1 cellular context compared by ENCODE assay signal in genomic region chr20:46709055-46709458, GRCh38.
TF ChIP-seq lines count a peak whose summit lies in the region.

No MANE protein-coding gene starts in this region.

TF ChIP-seq in HepG2, 621 proteins besides CTCF, POLR2A, EP300 and RAD21 (continued from another document and continues in another):
- TF ChIP-seq, protein P1, sequence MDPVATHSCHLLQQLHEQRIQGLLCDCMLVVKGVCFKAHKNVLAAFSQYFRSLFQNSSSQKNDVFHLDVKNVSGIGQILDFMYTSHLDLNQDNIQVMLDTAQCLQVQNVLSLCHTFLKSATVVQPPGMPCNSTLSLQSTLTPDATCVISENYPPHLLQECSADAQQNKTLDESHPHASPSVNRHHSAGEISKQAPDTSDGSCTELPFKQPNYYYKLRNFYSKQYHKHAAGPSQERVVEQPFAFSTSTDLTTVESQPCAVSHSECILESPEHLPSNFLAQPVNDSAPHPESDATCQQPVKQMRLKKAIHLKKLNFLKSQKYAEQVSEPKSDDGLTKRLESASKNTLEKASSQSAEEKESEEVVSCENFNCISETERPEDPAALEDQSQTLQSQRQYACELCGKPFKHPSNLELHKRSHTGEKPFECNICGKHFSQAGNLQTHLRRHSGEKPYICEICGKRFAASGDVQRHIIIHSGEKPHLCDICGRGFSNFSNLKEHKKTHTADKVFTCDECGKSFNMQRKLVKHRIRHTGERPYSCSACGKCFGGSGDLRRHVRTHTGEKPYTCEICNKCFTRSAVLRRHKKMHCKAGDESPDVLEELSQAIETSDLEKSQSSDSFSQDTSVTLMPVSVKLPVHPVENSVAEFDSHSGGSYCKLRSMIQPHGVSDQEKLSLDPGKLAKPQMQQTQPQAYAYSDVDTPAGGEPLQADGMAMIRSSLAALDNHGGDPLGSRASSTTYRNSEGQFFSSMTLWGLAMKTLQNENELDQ (CRISPR knock-in tag; IDR thresholded peaks at IDR 0.05; ENCODE audit: borderline replicate concordance) = no peak
- TF ChIP-seq ZNF331 (CRISPR knock-in tag; IDR thresholded peaks at IDR 0.05) (no peak), ZNF383 (CRISPR knock-in tag; IDR thresholded peaks at IDR 0.05; ENCODE audit: borderline replicate concordance) (no peak), BRD4 (CRISPR knock-in tag; IDR thresholded peaks at IDR 0.05) (no peak), ZNF550 (CRISPR knock-in tag; IDR thresholded peaks at IDR 0.05; ENCODE audit: borderline replicate concordance) (0 out of 2 replicates have a peak, but pooled peaks have one; percentile 25), ZBTB20 (CRISPR knock-in tag; IDR thresholded peaks at IDR 0.05; ENCODE audit: borderline replicate concordance, low read depth) (no peak), EED (CRISPR knock-in tag; IDR thresholded peaks at IDR 0.05) (no peak), KAT2B (IDR thresholded peaks at IDR 0.05; ENCODE audit: borderline replicate concordance, low read depth, low read length) (no peak), ETV5 (CRISPR knock-in tag; IDR thresholded peaks at IDR 0.05; ENCODE audit: borderline replicate concordance) (no peak), SALL2 (CRISPR knock-in tag; IDR thresholded peaks at IDR 0.05) (no peak), ZNF235 (CRISPR knock-in tag; IDR thresholded peaks at IDR 0.05; ENCODE audit: borderline replicate concordance) (no peak), ZNF562 (CRISPR knock-in tag; IDR thresholded peaks at IDR 0.05; ENCODE audit: borderline replicate concordance) (no peak), MYPOP (CRISPR knock-in tag; IDR thresholded peaks at IDR 0.05) (no peak), ZNF282 (IDR thresholded peaks at IDR 0.05; ENCODE audit: partially characterized antibody) (no peak), PTBP1 (IDR thresholded peaks at IDR 0.05; ENCODE audit: low read depth, low read length, poor library complexity, severe bottlenecking) (no peak), HMG20B (CRISPR knock-in tag; conservative IDR thresholded peaks at IDR 0.05) (no peak), ZNF33B (CRISPR knock-in tag; IDR thresholded peaks at IDR 0.05) (no peak), ZNF512 (CRISPR knock-in tag; IDR thresholded peaks at IDR 0.05) (no peak), KAT7 (CRISPR knock-in tag; IDR thresholded peaks at IDR 0.05; ENCODE audit: borderline replicate concordance) (no peak), WIZ (CRISPR knock-in tag; IDR thresholded peaks at IDR 0.05) (no peak), ZNF761 (CRISPR knock-in tag; conservative IDR thresholded peaks at IDR 0.05) (no peak; the same call in 1 of the 2 replicates), ZNF747 (CRISPR knock-in tag; IDR thresholded peaks at IDR 0.05; ENCODE audit: borderline replicate concordance) (no peak), SMAD3 (CRISPR knock-in tag; IDR thresholded peaks at IDR 0.05) (no peak), ZBTB7A (CRISPR knock-in tag; IDR thresholded peaks at IDR 0.05) (no peak), DNMT3B (CRISPR knock-in tag; conservative IDR thresholded peaks at IDR 0.05) (no peak), ZBTB4 (CRISPR knock-in tag; IDR thresholded peaks at IDR 0.05; ENCODE audit: borderline replicate concordance) (peak; percentile 45; the same call in 1 of the 2 replicates), MIXL1 (CRISPR knock-in tag; IDR thresholded peaks at IDR 0.05) (no peak), ZNF713 (CRISPR knock-in tag; IDR thresholded peaks at IDR 0.05) (0 out of 2 replicates have a peak, but pooled peaks have one; percentile 36), BHLHE40 (IDR thresholded peaks at IDR 0.05; ENCODE audit: low read length) (no peak), NR2F1 (CRISPR knock-in tag; IDR thresholded peaks at IDR 0.05) (no peak), CAMTA2 (CRISPR knock-in tag; IDR thresholded peaks at IDR 0.05; ENCODE audit: borderline replicate concordance) (no peak)
- TF ChIP-seq, protein P2, sequence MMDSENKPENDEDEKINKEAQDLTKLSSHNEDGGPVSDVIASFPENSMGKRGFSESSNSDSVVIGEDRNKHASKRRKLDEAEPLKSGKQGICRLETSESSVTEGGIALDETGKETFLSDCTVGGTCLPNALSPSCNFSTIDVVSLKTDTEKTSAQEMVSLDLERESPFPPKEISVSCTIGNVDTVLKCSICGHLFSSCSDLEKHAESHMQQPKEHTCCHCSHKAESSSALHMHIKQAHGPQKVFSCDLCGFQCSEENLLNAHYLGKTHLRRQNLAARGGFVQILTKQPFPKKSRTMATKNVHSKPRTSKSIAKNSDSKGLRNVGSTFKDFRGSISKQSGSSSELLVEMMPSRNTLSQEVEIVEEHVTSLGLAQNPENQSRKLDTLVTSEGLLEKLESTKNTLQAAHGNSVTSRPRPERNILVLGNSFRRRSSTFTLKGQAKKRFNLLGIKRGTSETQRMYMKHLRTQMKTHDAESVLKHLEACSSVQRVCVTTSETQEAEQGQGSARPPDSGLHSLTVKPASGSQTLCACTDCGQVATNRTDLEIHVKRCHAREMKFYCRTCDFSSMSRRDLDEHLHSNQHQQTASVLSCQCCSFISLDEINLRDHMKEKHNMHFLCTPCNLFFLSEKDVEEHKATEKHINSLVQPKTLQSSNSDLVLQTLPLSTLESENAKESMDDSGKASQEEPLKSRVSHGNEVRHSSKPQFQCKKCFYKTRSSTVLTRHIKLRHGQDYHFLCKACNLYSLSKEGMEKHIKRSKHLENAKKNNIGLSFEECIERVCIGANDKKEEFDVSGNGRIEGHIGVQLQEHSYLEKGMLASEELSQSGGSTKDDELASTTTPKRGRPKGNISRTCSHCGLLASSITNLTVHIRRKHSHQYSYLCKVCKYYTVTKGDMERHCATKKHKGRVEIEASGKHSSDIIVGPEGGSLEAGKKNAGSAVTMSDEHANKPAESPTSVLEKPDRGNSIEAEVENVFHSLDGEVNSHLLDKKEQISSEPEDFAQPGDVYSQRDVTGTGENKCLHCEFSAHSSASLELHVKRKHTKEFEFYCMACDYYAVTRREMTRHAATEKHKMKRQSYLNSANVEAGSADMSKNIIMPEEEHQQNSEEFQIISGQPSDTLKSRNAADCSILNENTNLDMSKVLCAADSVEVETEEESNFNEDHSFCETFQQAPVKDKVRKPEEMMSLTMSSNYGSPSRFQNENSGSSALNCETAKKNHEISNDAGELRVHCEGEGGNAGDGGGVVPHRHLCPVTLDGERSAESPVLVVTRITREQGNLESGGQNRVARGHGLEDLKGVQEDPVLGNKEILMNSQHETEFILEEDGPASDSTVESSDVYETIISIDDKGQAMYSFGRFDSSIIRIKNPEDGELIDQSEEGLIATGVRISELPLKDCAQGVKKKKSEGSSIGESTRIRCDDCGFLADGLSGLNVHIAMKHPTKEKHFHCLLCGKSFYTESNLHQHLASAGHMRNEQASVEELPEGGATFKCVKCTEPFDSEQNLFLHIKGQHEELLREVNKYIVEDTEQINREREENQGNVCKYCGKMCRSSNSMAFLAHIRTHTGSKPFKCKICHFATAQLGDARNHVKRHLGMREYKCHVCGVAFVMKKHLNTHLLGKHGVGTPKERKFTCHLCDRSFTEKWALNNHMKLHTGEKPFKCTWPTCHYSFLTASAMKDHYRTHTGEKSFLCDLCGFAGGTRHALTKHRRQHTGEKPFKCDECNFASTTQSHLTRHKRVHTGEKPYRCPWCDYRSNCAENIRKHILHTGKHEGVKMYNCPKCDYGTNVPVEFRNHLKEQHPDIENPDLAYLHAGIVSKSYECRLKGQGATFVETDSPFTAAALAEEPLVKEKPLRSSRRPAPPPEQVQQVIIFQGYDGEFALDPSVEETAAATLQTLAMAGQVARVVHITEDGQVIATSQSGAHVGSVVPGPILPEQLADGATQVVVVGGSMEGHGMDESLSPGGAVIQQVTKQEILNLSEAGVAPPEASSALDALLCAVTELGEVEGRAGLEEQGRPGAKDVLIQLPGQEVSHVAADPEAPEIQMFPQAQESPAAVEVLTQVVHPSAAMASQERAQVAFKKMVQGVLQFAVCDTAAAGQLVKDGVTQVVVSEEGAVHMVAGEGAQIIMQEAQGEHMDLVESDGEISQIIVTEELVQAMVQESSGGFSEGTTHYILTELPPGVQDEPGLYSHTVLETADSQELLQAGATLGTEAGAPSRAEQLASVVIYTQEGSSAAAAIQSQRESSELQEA (CRISPR knock-in tag; IDR thresholded peaks at IDR 0.05; ENCODE audit: not compliant biosample characterization) = no peak
- TF ChIP-seq, protein P3, sequence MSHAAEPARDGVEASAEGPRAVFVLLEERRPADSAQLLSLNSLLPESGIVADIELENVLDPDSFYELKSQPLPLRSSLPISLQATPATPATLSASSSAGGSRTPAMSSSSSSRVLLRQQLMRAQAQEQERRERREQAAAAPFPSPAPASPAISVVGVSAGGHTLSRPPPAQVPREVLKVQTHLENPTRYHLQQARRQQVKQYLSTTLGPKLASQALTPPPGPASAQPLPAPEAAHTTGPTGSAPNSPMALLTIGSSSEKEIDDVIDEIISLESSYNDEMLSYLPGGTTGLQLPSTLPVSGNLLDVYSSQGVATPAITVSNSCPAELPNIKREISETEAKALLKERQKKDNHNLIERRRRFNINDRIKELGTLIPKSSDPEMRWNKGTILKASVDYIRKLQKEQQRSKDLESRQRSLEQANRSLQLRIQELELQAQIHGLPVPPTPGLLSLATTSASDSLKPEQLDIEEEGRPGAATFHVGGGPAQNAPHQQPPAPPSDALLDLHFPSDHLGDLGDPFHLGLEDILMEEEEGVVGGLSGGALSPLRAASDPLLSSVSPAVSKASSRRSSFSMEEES (CRISPR knock-in tag; IDR thresholded peaks at IDR 0.05) = no peak
- TF ChIP-seq, protein P4, sequence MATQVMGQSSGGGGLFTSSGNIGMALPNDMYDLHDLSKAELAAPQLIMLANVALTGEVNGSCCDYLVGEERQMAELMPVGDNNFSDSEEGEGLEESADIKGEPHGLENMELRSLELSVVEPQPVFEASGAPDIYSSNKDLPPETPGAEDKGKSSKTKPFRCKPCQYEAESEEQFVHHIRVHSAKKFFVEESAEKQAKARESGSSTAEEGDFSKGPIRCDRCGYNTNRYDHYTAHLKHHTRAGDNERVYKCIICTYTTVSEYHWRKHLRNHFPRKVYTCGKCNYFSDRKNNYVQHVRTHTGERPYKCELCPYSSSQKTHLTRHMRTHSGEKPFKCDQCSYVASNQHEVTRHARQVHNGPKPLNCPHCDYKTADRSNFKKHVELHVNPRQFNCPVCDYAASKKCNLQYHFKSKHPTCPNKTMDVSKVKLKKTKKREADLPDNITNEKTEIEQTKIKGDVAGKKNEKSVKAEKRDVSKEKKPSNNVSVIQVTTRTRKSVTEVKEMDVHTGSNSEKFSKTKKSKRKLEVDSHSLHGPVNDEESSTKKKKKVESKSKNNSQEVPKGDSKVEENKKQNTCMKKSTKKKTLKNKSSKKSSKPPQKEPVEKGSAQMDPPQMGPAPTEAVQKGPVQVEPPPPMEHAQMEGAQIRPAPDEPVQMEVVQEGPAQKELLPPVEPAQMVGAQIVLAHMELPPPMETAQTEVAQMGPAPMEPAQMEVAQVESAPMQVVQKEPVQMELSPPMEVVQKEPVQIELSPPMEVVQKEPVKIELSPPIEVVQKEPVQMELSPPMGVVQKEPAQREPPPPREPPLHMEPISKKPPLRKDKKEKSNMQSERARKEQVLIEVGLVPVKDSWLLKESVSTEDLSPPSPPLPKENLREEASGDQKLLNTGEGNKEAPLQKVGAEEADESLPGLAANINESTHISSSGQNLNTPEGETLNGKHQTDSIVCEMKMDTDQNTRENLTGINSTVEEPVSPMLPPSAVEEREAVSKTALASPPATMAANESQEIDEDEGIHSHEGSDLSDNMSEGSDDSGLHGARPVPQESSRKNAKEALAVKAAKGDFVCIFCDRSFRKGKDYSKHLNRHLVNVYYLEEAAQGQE (IDR thresholded peaks at IDR 0.05; ENCODE audit: borderline replicate concordance in 1 of 2, low read depth in 1 of 2, low read length in 2 of 2) = no peak
